Comparison of ENCODE assay signal across 24 cellular contexts in genomic region chr1:44557756-44558155, GRCh38.
DNase-seq lines count a peak whose midpoint lies in the region; ATAC-seq and TF ChIP-seq lines count a peak whose summit lies in the region.
"Had no signal": no experiment of that assay in that cellular context is flagged by ENCODE, and none has a peak within 500 bp of the region (broad histone marks: within the 10 kb centered on the region; RNA-seq: fewer than 3 reads in every experiment).

No MANE protein-coding gene starts in this region.

- intact Hi-C loops in PC-3 (cut with micrococcal nuclease): no loop called here
- intact Hi-C loops in dorsolateral prefrontal cortex (cut with DNase I): no loop called here
- intact Hi-C loops in mucosa of descending colon (cut with DNase I, micrococcal nuclease): no loop called here
- intact Hi-C loops in left lung (cut with DNase I): no loop called here

- no peak overlapping the region for H2BK12ac ChIP-seq in mesenchymal stem cell (ENCODE audit: low read length in 2 of 2)

- no peak overlapping the region for H3K18ac ChIP-seq in mesenchymal stem cell (ENCODE audit: low read depth in 1 of 2, low read length in 2 of 2)

- H2AK5ac ChIP-seq in mesenchymal stem cell (ENCODE audit: low read length, severe bottlenecking): no peak overlapping the region

- ATAC-seq in PC-3: no peak
- no peak for ATAC-seq in mucosa of descending colon
- no peak for ATAC-seq in left lung
- ATAC-seq: right cardiac atrium, SK-N-SH treated with all-trans-retinoic acid at 6 μM for 48 hours, WTC11 had no signal

- no peak for TF ChIP-seq CTCF in PC-3 (conservative IDR thresholded peaks at IDR 0.05; ENCODE audit: low read depth, low read length)
- no peak for TF ChIP-seq CTCF in dorsolateral prefrontal cortex (IDR thresholded peaks at IDR 0.05 in 54 of 56, conservative IDR thresholded peaks at IDR 0.05 in 2 of 56; ENCODE audit: low read depth in 1 of 56, partially characterized antibody in 56 of 56)
- no peak for TF ChIP-seq CTCF in mucosa of descending colon (IDR thresholded peaks at IDR 0.05)
- no peak for TF ChIP-seq CTCF in left lung (IDR thresholded peaks at IDR 0.05)

- H3K4ac ChIP-seq in mesenchymal stem cell (ENCODE audit: low read depth in 1 of 2, low read length in 2 of 2): no peak overlapping the region

- H3K9me2 ChIP-seq in PC-3 (replicated peaks; ENCODE audit: low read length): no peaks in the 10 kb centered on the region

- H3K9me3 ChIP-seq in PC-3 (ENCODE audit: low read length) (no peaks in the 10 kb centered on the region), mesenchymal stem cell (ENCODE audit: control insufficient read depth, low read length) (no peaks in the 10 kb centered on the region), mucosa of descending colon (no peaks in the 10 kb centered on the region), left lung (no peaks in the 10 kb centered on the region)

- H3F3A ChIP-seq in PC-3 (ENCODE audit: low read length, unreplicated experiment): no peaks in the 10 kb centered on the region

- no peak overlapping the region for H3K14ac ChIP-seq in mesenchymal stem cell (ENCODE audit: low read length in 2 of 2)

- H2AFZ ChIP-seq in PC-3 (ENCODE audit: low read length) (no peak overlapping the region), mesenchymal stem cell (ENCODE audit: low read depth, low read length) (no peak overlapping the region)

- in situ Hi-C loops in Caki2 (cut with HindIII; ENCODE audit: low pct_unique_long_range_greater_than_20kb, low sequenced_read_pairs): no loop called here

- no peaks in the 10 kb centered on the region for H4K20me1 ChIP-seq in PC-3 (ENCODE audit: low read length)

- no peaks in the 10 kb centered on the region for H3K79me2 ChIP-seq in PC-3 (ENCODE audit: low read length)

- H4K91ac ChIP-seq in mesenchymal stem cell (ENCODE audit: low read length): no peak overlapping the region

- H3K27ac ChIP-seq in PC-3 (ENCODE audit: low read length) (peak overlapping the region; percentile 35; the same call in 1 of the 2 replicates), dorsolateral prefrontal cortex (peak overlapping the region in 38 of 59 donors; percentile 1 to 100 (median 62)), mesenchymal stem cell (ENCODE audit: low read length, poor library complexity, severe bottlenecking) (no peak overlapping the region), left lung (no peak overlapping the region)

- H2BK5ac ChIP-seq in mesenchymal stem cell (ENCODE audit: low read depth, low read length, poor library complexity, severe bottlenecking): no peak overlapping the region

- DNase-seq in Caki2 (ENCODE audit: low read depth) (peak; percentile 3), PC-3 (peak; percentile 60), dorsolateral prefrontal cortex (no peak), mesenchymal stem cell (peak; percentile 12), NCI-H446 (lab: John Stamatoyannopoulos, UW) (no peak), mucosa of descending colon (no peak), COLO668 (lab: John Stamatoyannopoulos, UW; ENCODE audit: unreplicated experiment) (no peak), left lung (no peak)
- DNase-seq: activated CD4-positive, alpha-beta memory T cell treated with anti-CD3 and anti-CD28 coated beads, Interleukin-2, amount 10 ng/mL, durations not matched to agents 7 days and 5 days; activated T-cell treated with anti-CD3 and anti-CD28 coated beads for 4 hours; amniotic stem cell; CD4-positive, CD25-positive, alpha-beta regulatory T cell; DMS53; effector CD4-positive, alpha-beta T cell; H7; head of caudate nucleus; NCI-H2107; NCI-H524 treated with DMSO at 0.1 percent for 48 hours; occipital lobe; right cardiac atrium; RPMI8226 had no signal

- CTCF ChIA-PET in PC-3 (lab: Charles Lee): no interaction called here

- no peak overlapping the region for H3K4me3 ChIP-seq in PC-3 (ENCODE audit: low read length)
- no peak overlapping the region for H3K4me3 ChIP-seq in dorsolateral prefrontal cortex
- no peak overlapping the region for H3K4me3 ChIP-seq in mesenchymal stem cell (ENCODE audit: insufficient read depth in 1 of 2, low read depth in 1 of 2, low read length in 2 of 2)
- no peak overlapping the region for H3K4me3 ChIP-seq in mucosa of descending colon
- H3K4me3 ChIP-seq in left lung: no peak overlapping the region
- H3K4me3 ChIP-seq: lung had no signal

- no peak overlapping the region for H3K23ac ChIP-seq in mesenchymal stem cell (ENCODE audit: low read length in 2 of 2)

- H2BK15ac ChIP-seq in mesenchymal stem cell (ENCODE audit: low read depth, poor library complexity, severe bottlenecking): no peak overlapping the region

- H3K9ac ChIP-seq in PC-3 (ENCODE audit: low read length) (no peak overlapping the region), mesenchymal stem cell (ENCODE audit: low read length) (no peak overlapping the region)

- H3K4me1 ChIP-seq in PC-3 (ENCODE audit: insufficient read depth, low read length): peaks cover 32% of the 10 kb centered on the region
- H3K4me1 ChIP-seq in mesenchymal stem cell (ENCODE audit: control insufficient read depth, insufficient read depth, low read depth, low read length): peaks cover 4% of the 10 kb centered on the region
- no peaks in the 10 kb centered on the region for H3K4me1 ChIP-seq in mucosa of descending colon (ENCODE audit: low read depth)
- no peaks in the 10 kb centered on the region for H3K4me1 ChIP-seq in left lung

- peak overlapping the region; percentile 35 for H3K4me2 ChIP-seq in PC-3 (ENCODE audit: low read length)
- H3K4me2 ChIP-seq in mesenchymal stem cell (ENCODE audit: low read length, poor library complexity, severe bottlenecking): no peak overlapping the region

- no peaks in the 10 kb centered on the region for H3K79me1 ChIP-seq in mesenchymal stem cell (replicated peaks; ENCODE audit: low read length, poor library complexity, severe bottlenecking)

- H3K36me3 ChIP-seq in PC-3 (ENCODE audit: low read depth, low read length): no peaks in the 10 kb centered on the region
- no peaks in the 10 kb centered on the region for H3K36me3 ChIP-seq in mesenchymal stem cell (ENCODE audit: control insufficient read depth in 1 of 2, insufficient read depth in 2 of 2, low read depth in 1 of 2, low read length in 2 of 2)
- no peaks in the 10 kb centered on the region for H3K36me3 ChIP-seq in mucosa of descending colon (ENCODE audit: low read depth)
- H3K36me3 ChIP-seq in left lung: no peaks in the 10 kb centered on the region

- POLR2A ChIA-PET in PC-3 (lab: Charles Lee; ENCODE audit: unreplicated experiment): no interaction called here

- H3K27me3 ChIP-seq in PC-3 (ENCODE audit: low read length) (no peaks in the 10 kb centered on the region), dorsolateral prefrontal cortex (peaks cover 0 to 3% (median 0%) of the 10 kb centered on the region in 45 donors), mesenchymal stem cell (ENCODE audit: control insufficient read depth in 1 of 2, insufficient read depth in 1 of 2, low read length in 2 of 2) (peaks cover 33 to 71% of the 10 kb centered on the region in 2 experiments), left lung (no peaks in the 10 kb centered on the region)

- no peak overlapping the region for H4K8ac ChIP-seq in mesenchymal stem cell (ENCODE audit: low read length)

- WGBS in mesenchymal stem cell: 39% methylated on average over 5 of the region's 6 CpGs

- BruUV-seq in PC-3 (replicated peaks; lab: Mats Ljungman, UMichigan): no TSS peak

- H2BK120ac ChIP-seq in mesenchymal stem cell (ENCODE audit: low read depth, low read length): no peak overlapping the region

Comparison
In these comparisons a context has a peak if more than half of its experiments do, and no peak if none do; other contexts are left out.
1. DNase-seq: peak in Caki2 (single experiment), PC-3 (single experiment) and mesenchymal stem cell (single experiment); none in dorsolateral prefrontal cortex (0 of 10), NCI-H446 (0 of 2), mucosa of descending colon (0 of 3), COLO668 (single experiment) and left lung (0 of 2).
2. H3K27ac ChIP-seq: peak in PC-3 (single experiment) and dorsolateral prefrontal cortex (38 of 59); none in mesenchymal stem cell (single experiment) and left lung (0 of 2).